ENCODE assay signal across 23 cellular contexts in the genomic region with DNA sequence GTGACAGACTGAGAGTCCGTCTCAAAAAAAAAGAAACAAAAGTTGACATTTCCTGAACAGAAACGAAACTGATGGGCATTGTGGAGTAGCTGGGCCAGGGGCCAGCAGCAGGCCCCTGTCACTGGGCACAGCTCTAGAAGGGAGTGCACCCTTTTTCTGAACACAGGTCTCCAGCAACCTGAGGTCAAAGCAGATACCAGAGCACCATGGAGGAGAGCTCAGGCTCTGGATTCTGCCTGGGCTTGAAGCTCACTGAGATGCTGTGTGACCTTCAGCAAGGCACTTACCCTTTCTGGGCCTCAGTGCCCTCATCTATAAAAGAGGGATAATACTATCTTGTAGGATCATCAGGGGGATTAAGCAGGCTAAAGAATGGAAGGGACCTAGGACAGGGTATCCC. TPM values are rescaled to one million over a fixed set of nuclear protein-coding genes. Genes with fewer than 3 reads are reported as not detected.
DNase-seq lines count a peak whose midpoint lies in the region; TF ChIP-seq lines count a peak whose summit lies in the region.
"Had no signal": no experiment of that assay in that cellular context is flagged by ENCODE, and none has a peak within 500 bp of the region (broad histone marks: within the 10 kb centered on the region; RNA-seq: fewer than 3 reads in every experiment).

No MANE protein-coding gene starts in this region.

- H3K4me3 ChIP-seq in BLaER1 treated with 17β-estradiol and CSF1 and Interleukin-3, amounts not matched to agents 10 nM and 100 nM = no peak overlapping the region
- H3K4me3 ChIP-seq in brain microvascular endothelial cell (ENCODE audit: low read depth, low read length) (no peak overlapping the region), SK-N-SH (ENCODE audit: low read depth in 2 of 2, low read length in 1 of 2) (no peak overlapping the region)
- H3K4me3 ChIP-seq: body of pancreas, colonic mucosa, smooth muscle cell, tibial nerve had no signal

- peak overlapping the region; percentile 56 for H3K4me3 Mint-ChIP-seq in T-helper 2 cell treated with Interferon-gamma antibody and Interleukin-4, amounts not matched to agents 5 μg/mL and 100 μg/mL, for 36 hours
- H3K4me3 Mint-ChIP-seq in activated CD4-positive, alpha-beta memory T cell treated with anti-CD3 and anti-CD28 coated beads, Interleukin-2, amount 10 ng/mL, durations not matched to agents 7 days and 5 days = peak overlapping the region; percentile 30
- H3K4me3 Mint-ChIP-seq in immature natural killer cell = peak overlapping the region; percentile 75 to 86 (median 81)
- H3K4me3 Mint-ChIP-seq: B cell had no signal

- POLR2A ChIA-PET in activated CD4-positive, alpha-beta memory T cell treated with anti-CD3 and anti-CD28 coated beads, Interleukin-2, amount 10 ng/mL, durations not matched to agents 7 days and 5 days (lab: Charles Lee) = interaction anchor here (0.6 to 1.9 kb wide), 4 partner anchors 9 to 1062 kb away, joined by 3 to 15 read pairs (median 5); no protein-coding TSS in a partner anchor
- POLR2A ChIA-PET in SK-N-SH (lab: Yijun Ruan, JAX) = no interaction called here

- no peaks in the 10 kb centered on the region for H3K9me3 ChIP-seq in BLaER1 treated with 17β-estradiol and CSF1 and Interleukin-3, amounts not matched to agents 10 nM and 100 nM (replicated peaks in 1 of 11)
- H3K9me3 ChIP-seq in SK-N-SH = no peaks in the 10 kb centered on the region
- H3K9me3 ChIP-seq: body of pancreas, colonic mucosa, tibial nerve had no signal

- peaks cover 30% of the 10 kb centered on the region for H3K27me3 Mint-ChIP-seq in T-helper 2 cell treated with Interferon-gamma antibody and Interleukin-4, amounts not matched to agents 5 μg/mL and 100 μg/mL, for 36 hours (ENCODE audit: low read depth)
- H3K27me3 Mint-ChIP-seq in activated CD4-positive, alpha-beta memory T cell treated with anti-CD3 and anti-CD28 coated beads, Interleukin-2, amount 10 ng/mL, durations not matched to agents 7 days and 5 days = peaks cover 21% of the 10 kb centered on the region
- peaks cover 2 to 9% (median 3%) of the 10 kb centered on the region in 3 donors for H3K27me3 Mint-ChIP-seq in immature natural killer cell (ENCODE audit: low read depth in 3 of 3)

- no peaks in the 10 kb centered on the region for H3K79me2 ChIP-seq in SK-N-SH (ENCODE audit: insufficient read depth)

- DNase-seq in T-helper 2 cell treated with Interferon-gamma antibody and Interleukin-4, amounts not matched to agents 5 μg/mL and 100 μg/mL, for 36 hours (ENCODE audit: low spot score) = no peak
- DNase-seq in T-helper 2 cell (no peak), immature natural killer cell (no peak), cerebellar nuclear complex (lab: John Stamatoyannopoulos, UW) (no peak), brain microvascular endothelial cell (no peak), SK-N-SH (no peak)
- DNase-seq in activated CD4-positive, alpha-beta memory T cell treated with anti-CD3 and anti-CD28 coated beads, Interleukin-2, amount 10 ng/mL, durations not matched to agents 7 days and 5 days = no peak
- DNase-seq: activated CD4-positive, alpha-beta T cell treated with anti-CD3 and anti-CD28 coated beads for 1 hour; colonic mucosa; Karpas-422; kidney glomerular epithelial cell; NCI-H1048; NCI-H187 treated with DMSO at 0.1 percent for 48 hours; NCI-H748 treated with DMSO at 0.1 percent for 48 hours; nucleus accumbens; stimulated activated CD4-positive, alpha-beta T cell treated with anti-CD3 and anti-CD28 coated beads, Interleukin-2, amount 100 ng/mL, for 48 hours had no signal

- no peak overlapping the region for H2AFZ ChIP-seq in SK-N-SH (ENCODE audit: low read depth)

- no peaks in the 10 kb centered on the region for H3K9me3 Mint-ChIP-seq in T-helper 2 cell treated with Interferon-gamma antibody and Interleukin-4, amounts not matched to agents 5 μg/mL and 100 μg/mL, for 36 hours
- H3K9me3 Mint-ChIP-seq in activated CD4-positive, alpha-beta memory T cell treated with anti-CD3 and anti-CD28 coated beads, Interleukin-2, amount 10 ng/mL, durations not matched to agents 7 days and 5 days = no peaks in the 10 kb centered on the region
- peaks cover 0 to 2% (median 0%) of the 10 kb centered on the region in 6 donors for H3K9me3 Mint-ChIP-seq in immature natural killer cell

- peaks cover 18 to 89% (median 78%) of the 10 kb centered on the region in 10 experiments for H3K4me1 ChIP-seq in BLaER1 treated with 17β-estradiol and CSF1 and Interleukin-3, amounts not matched to agents 10 nM and 100 nM
- peaks cover 0 to 17% of the 10 kb centered on the region in 2 experiments; a peak in 1 of 4 replicates for H3K4me1 ChIP-seq in SK-N-SH (ENCODE audit: control insufficient read depth in 1 of 2, insufficient read depth in 2 of 2, low read depth in 1 of 2, low read length in 1 of 2)

- peaks cover 28% of the 10 kb centered on the region for H3K4me1 Mint-ChIP-seq in T-helper 2 cell treated with Interferon-gamma antibody and Interleukin-4, amounts not matched to agents 5 μg/mL and 100 μg/mL, for 36 hours (ENCODE audit: low read depth)
- peaks cover 48% of the 10 kb centered on the region for H3K4me1 Mint-ChIP-seq in activated CD4-positive, alpha-beta memory T cell treated with anti-CD3 and anti-CD28 coated beads, Interleukin-2, amount 10 ng/mL, durations not matched to agents 7 days and 5 days
- peaks cover 81% of the 10 kb centered on the region in 2 donors for H3K4me1 Mint-ChIP-seq in immature natural killer cell

- CTCF ChIA-PET in activated CD4-positive, alpha-beta memory T cell treated with anti-CD3 and anti-CD28 coated beads, Interleukin-2, amount 10 ng/mL, durations not matched to agents 7 days and 5 days (lab: Charles Lee) = interaction anchor here (0.9 to 2.1 kb wide), 6 partner anchors 12 to 30 kb away, joined by 4 to 18 read pairs (median 5); no protein-coding TSS in a partner anchor
- CTCF ChIA-PET in SK-N-SH (lab: Yijun Ruan, JAX) = interaction anchor here (0.6 to 8.0 kb wide), 3 partner anchors 18 to 20 kb away, joined by 3 to 47 read pairs (median 15); no protein-coding TSS in a partner anchor

- peaks cover 0 to 86% (median 77%) of the 10 kb centered on the region in 11 experiments; a peak in 17 of 22 replicates for H4K20me1 ChIP-seq in BLaER1 treated with 17β-estradiol and CSF1 and Interleukin-3, amounts not matched to agents 10 nM and 100 nM
- H4K20me1 ChIP-seq in SK-N-SH (ENCODE audit: insufficient read depth) = no peaks in the 10 kb centered on the region

- no peaks in the 10 kb centered on the region for H3K27me3 ChIP-seq in BLaER1 treated with 17β-estradiol and CSF1 and Interleukin-3, amounts not matched to agents 10 nM and 100 nM
- peaks cover 22% of the 10 kb centered on the region for H3K27me3 ChIP-seq in brain microvascular endothelial cell (replicated peaks)
- 0 out of 2 replicates have a peak, but pooled peaks cover 10% of the 10 kb centered on the region for H3K27me3 ChIP-seq in SK-N-SH (ENCODE audit: insufficient read depth)
- H3K27me3 ChIP-seq: body of pancreas had no signal

- H3F3A ChIP-seq in SK-N-SH (replicated peaks; ENCODE audit: insufficient read depth) = no peaks in the 10 kb centered on the region

- peak overlapping the region in 9 of 11 experiments; percentile 20 to 55 (median 43); a peak in 14 of 22 replicates for H3K4me2 ChIP-seq in BLaER1 treated with 17β-estradiol and CSF1 and Interleukin-3, amounts not matched to agents 10 nM and 100 nM
- H3K4me2 ChIP-seq in SK-N-SH = no peak overlapping the region
- H3K4me2 ChIP-seq: smooth muscle cell had no signal

- H3K9ac ChIP-seq in BLaER1 treated with 17β-estradiol and CSF1 and Interleukin-3, amounts not matched to agents 10 nM and 100 nM = peak overlapping the region in 3 of 11 experiments; percentile 3 to 45 (median 20); a peak in 1 of 22 replicates
- no peak overlapping the region for H3K9ac ChIP-seq in SK-N-SH

- H3K27ac ChIP-seq in BLaER1 treated with 17β-estradiol and CSF1 and Interleukin-3, amounts not matched to agents 10 nM and 100 nM = no peak overlapping the region; a peak in 1 of 22 replicates
- H3K27ac ChIP-seq in brain microvascular endothelial cell (no peak overlapping the region), SK-N-SH (ENCODE audit: low read depth in 2 of 2, low read length in 1 of 2) (no peak overlapping the region)
- H3K27ac ChIP-seq: 22Rv1, body of pancreas, colonic mucosa, tibial nerve had no signal

- H3K36me3 ChIP-seq in BLaER1 treated with 17β-estradiol and CSF1 and Interleukin-3, amounts not matched to agents 10 nM and 100 nM = peaks cover 0 to 53% (median 32%) of the 10 kb centered on the region in 11 experiments; a peak in 14 of 22 replicates
- H3K36me3 ChIP-seq in brain microvascular endothelial cell (replicated peaks) = no peaks in the 10 kb centered on the region
- no peaks in the 10 kb centered on the region for H3K36me3 ChIP-seq in SK-N-SH (replicated peaks in 1 of 2; ENCODE audit: control insufficient read depth in 1 of 2, insufficient read depth in 2 of 2, low read length in 1 of 2)
- H3K36me3 ChIP-seq: colonic mucosa, tibial nerve had no signal

- TF ChIP-seq CTCF in brain microvascular endothelial cell (IDR thresholded peaks at IDR 0.05; ENCODE audit: low read depth, low read length, missing control alignments) = no peak
- TF ChIP-seq CTCF in SK-N-SH (IDR thresholded peaks at IDR 0.05) = no peak

- H3K27ac Mint-ChIP-seq in T-helper 2 cell treated with Interferon-gamma antibody and Interleukin-4, amounts not matched to agents 5 μg/mL and 100 μg/mL, for 36 hours = peak overlapping the region; percentile 62
- H3K27ac Mint-ChIP-seq in activated CD4-positive, alpha-beta memory T cell treated with anti-CD3 and anti-CD28 coated beads, Interleukin-2, amount 10 ng/mL, durations not matched to agents 7 days and 5 days = peak overlapping the region; percentile 80
- peak overlapping the region; percentile 92 to 96 (median 94) for H3K27ac Mint-ChIP-seq in immature natural killer cell

- H3K9me2 ChIP-seq in SK-N-SH = no peaks in the 10 kb centered on the region

- no peak for TF ChIP-seq RAD21 in SK-N-SH (IDR thresholded peaks at IDR 0.05; ENCODE audit: low read length)

- H3K36me3 Mint-ChIP-seq in T-helper 2 cell treated with Interferon-gamma antibody and Interleukin-4, amounts not matched to agents 5 μg/mL and 100 μg/mL, for 36 hours (ENCODE audit: low read depth) = peaks cover 2% of the 10 kb centered on the region
- H3K36me3 Mint-ChIP-seq in activated CD4-positive, alpha-beta memory T cell treated with anti-CD3 and anti-CD28 coated beads, Interleukin-2, amount 10 ng/mL, durations not matched to agents 7 days and 5 days (ENCODE audit: low read depth) = peaks cover 10% of the 10 kb centered on the region
- peaks cover 5 to 14% (median 7%) of the 10 kb centered on the region in 3 donors for H3K36me3 Mint-ChIP-seq in immature natural killer cell

- in situ Hi-C loops in brain microvascular endothelial cell (cut with HindIII; ENCODE audit: low pct_ligation_motif_present, low sequenced_read_pairs) = no loop called here

- no peak for TF ChIP-seq EP300 in SK-N-SH (IDR thresholded peaks at IDR 0.05; ENCODE audit: borderline replicate concordance in 1 of 2, low read depth in 1 of 2, low read length in 1 of 2)

- 82% methylated on average over 2 of the region's 2 CpGs for WGBS in SK-N-SH (ENCODE audit: low lambda C conversion rate)

RNA-seq across cellular contexts. Expression of a gene that starts 5.0 kb away (rescaled TPM):
- 1 to 10 TPM; 9.8 TPM for total RNA-seq in activated CD4-positive, alpha-beta memory T cell treated with anti-CD3 and anti-CD28 coated beads, Interleukin-2, amount 10 ng/mL, durations not matched to agents 7 days and 5 days
- polyA plus RNA-seq in immature natural killer cell = 10 to 100 TPM in 1 of 3 donors, 1 to 10 TPM in 2; 5.1 to 14.2 (median 5.1) TPM
- 0.36 and 0.55 TPM in 2 replicates for polyA plus RNA-seq in SK-N-SH (2012; rRNA removed)
- polyA plus RNA-seq in SK-N-SH (2012; cell fraction: cytosol; rRNA removed) = 0.35 and 0.68 TPM in 2 replicates
- 0.76 and 1.4 TPM in 2 replicates for polyA plus RNA-seq in SK-N-SH (2012; cell fraction: nucleus; rRNA removed)
- total RNA-seq: lung microvascular endothelial cell had no signal

Comparison
In these comparisons a context has a peak if more than half of its experiments do, and no peak if none do; other contexts are left out.
1. H3K4me3 Mint-ChIP-seq: peak in every context shown above with its lines; median percentile 81 in immature natural killer cell; 56 in T-helper 2 cell treated with Interferon-gamma antibody and Interleukin-4, amounts not matched to agents 5 μg/mL and 100 μg/mL, for 36 hours; 30 in activated CD4-positive, alpha-beta memory T cell treated with anti-CD3 and anti-CD28 coated beads, Interleukin-2, amount 10 ng/mL, durations not matched to agents 7 days and 5 days.